14 cellular contexts compared by ENCODE assay signal in genomic region chr15:77621847-77622211, GRCh38.
"Had no signal": no experiment of that assay in that cellular context is flagged by ENCODE, and none has a peak within 500 bp of the region (broad histone marks: within the 10 kb centered on the region; RNA-seq: fewer than 3 reads in every experiment).

No MANE protein-coding gene starts in this region.

- H3K9me3 ChIP-seq: thoracic aorta had no signal

- H3K36me3 ChIP-seq: thoracic aorta had no signal

- H3K36me3 Mint-ChIP-seq: activated naive CD4-positive, alpha-beta T cell treated with anti-CD3 and anti-CD28 coated beads, Interleukin-2, amount 50 U/mL, for 24 hours; natural killer cell had no signal

- ATAC-seq: esophagus mucosa; natural killer cell; stimulated activated naive CD8-positive, alpha-beta T cell treated with anti-CD3 and anti-CD28 coated beads, Interleukin-15, amount 100 ng/mL, for 72 hours had no signal

- H3K4me1 Mint-ChIP-seq: activated CD4-positive, alpha-beta T cell treated with anti-CD3 and anti-CD28 coated beads, Interleukin-2, amount 10 ng/mL, durations not matched to agents 7 days and 5 days; activated naive CD4-positive, alpha-beta T cell treated with anti-CD3 and anti-CD28 coated beads, Interleukin-2, amount 50 U/mL, for 24 hours; natural killer cell; stimulated activated naive CD8-positive, alpha-beta T cell treated with anti-CD3 and anti-CD28 coated beads, Interleukin-15, amount 100 ng/mL, for 72 hours had no signal

- H3K4me3 Mint-ChIP-seq: activated CD4-positive, alpha-beta T cell treated with anti-CD3 and anti-CD28 coated beads, Interleukin-2, amount 10 ng/mL, durations not matched to agents 7 days and 5 days; activated naive CD4-positive, alpha-beta T cell treated with anti-CD3 and anti-CD28 coated beads, Interleukin-2, amount 50 U/mL, for 24 hours; natural killer cell; stimulated activated naive CD8-positive, alpha-beta T cell treated with anti-CD3 and anti-CD28 coated beads, Interleukin-15, amount 100 ng/mL, for 72 hours had no signal

- DNase-seq: activated CD4-positive, alpha-beta T cell treated with anti-CD3 and anti-CD28 coated beads, Interleukin-2, amount 10 ng/mL, durations not matched to agents 7 days and 5 days; activated CD4-positive, CD25-positive, alpha-beta regulatory T cell; activated T-cell treated with anti-CD3 and anti-CD28 coated beads for 4 hours; amygdala; dermis blood vessel endothelial cell; mammary epithelial cell; natural killer cell; stimulated activated CD4-positive, alpha-beta T cell treated with anti-CD3 and anti-CD28 coated beads, Interleukin-15, amount 100 ng/mL, for 24 hours; stimulated activated CD4-positive, alpha-beta T cell treated with anti-CD3 and anti-CD28 coated beads, Interleukin-4, amount 100 ng/mL, for 24 hours; stimulated activated naive CD8-positive, alpha-beta T cell treated with anti-CD3 and anti-CD28 coated beads, Interleukin-15, amount 100 ng/mL, for 72 hours had no signal

- H3K27ac ChIP-seq: thoracic aorta had no signal

- H3K27ac Mint-ChIP-seq: activated CD4-positive, alpha-beta T cell treated with anti-CD3 and anti-CD28 coated beads, Interleukin-2, amount 10 ng/mL, durations not matched to agents 7 days and 5 days; activated naive CD4-positive, alpha-beta T cell treated with anti-CD3 and anti-CD28 coated beads, Interleukin-2, amount 50 U/mL, for 24 hours; activated T-helper 2 cell treated with anti-CD3 and anti-CD28 coated beads, Interferon-gamma antibody, Interleukin-2, Interleukin-4, amounts not matched to agents 10 μg/mL and 5 μg/mL and 100 μg/mL, durations not matched to agents 14 hours and 24 hours and 36 hours; natural killer cell; stimulated activated naive CD8-positive, alpha-beta T cell treated with anti-CD3 and anti-CD28 coated beads, Interleukin-15, amount 100 ng/mL, for 72 hours had no signal

- H3K9me3 Mint-ChIP-seq: activated CD4-positive, alpha-beta T cell treated with anti-CD3 and anti-CD28 coated beads, Interleukin-2, amount 10 ng/mL, durations not matched to agents 7 days and 5 days; activated naive CD4-positive, alpha-beta T cell treated with anti-CD3 and anti-CD28 coated beads, Interleukin-2, amount 50 U/mL, for 24 hours; activated T-helper 2 cell treated with anti-CD3 and anti-CD28 coated beads, Interferon-gamma antibody, Interleukin-2, Interleukin-4, amounts not matched to agents 10 μg/mL and 5 μg/mL and 100 μg/mL, durations not matched to agents 14 hours and 24 hours and 36 hours; natural killer cell; stimulated activated naive CD8-positive, alpha-beta T cell treated with anti-CD3 and anti-CD28 coated beads, Interleukin-15, amount 100 ng/mL, for 72 hours had no signal

- H3K27me3 Mint-ChIP-seq: activated CD4-positive, alpha-beta T cell treated with anti-CD3 and anti-CD28 coated beads, Interleukin-2, amount 10 ng/mL, durations not matched to agents 7 days and 5 days; activated naive CD4-positive, alpha-beta T cell treated with anti-CD3 and anti-CD28 coated beads, Interleukin-2, amount 50 U/mL, for 24 hours; stimulated activated naive CD8-positive, alpha-beta T cell treated with anti-CD3 and anti-CD28 coated beads, Interleukin-15, amount 100 ng/mL, for 72 hours had no signal

- H3K4me3 ChIP-seq: thoracic aorta had no signal
